ENCODE assay signal across 1 cellular context in genomic region chr3:29281265-29282228, GRCh38.
TF ChIP-seq lines count a peak whose summit lies in the region.

No MANE protein-coding gene starts in this region.

TF ChIP-seq in HEK293, 187 proteins besides CTCF, POLR2A, EP300 and RAD21 (continued from another document):
- TF ChIP-seq ZNF24 (tag by site-specific recombination; IDR thresholded peaks at IDR 0.05) (no peak), ZNF501 (tag by site-specific recombination; IDR thresholded peaks at IDR 0.05) (no peak), ZNF10 (tag by site-specific recombination; IDR thresholded peaks at IDR 0.05) (peak; percentile 78), ZFP69B (tag by site-specific recombination; IDR thresholded peaks at IDR 0.05) (peak; percentile 72), SETDB1 (IDR thresholded peaks at IDR 0.05; ENCODE audit: insufficient read length, low read length) (no peak), ZBTB44 (tag by site-specific recombination; IDR thresholded peaks at IDR 0.05) (no peak), ZXDB (tag by site-specific recombination; IDR thresholded peaks at IDR 0.05) (0 out of 2 replicates have a peak, but pooled peaks have one; percentile 5), ZNF221 (tag by site-specific recombination; IDR thresholded peaks at IDR 0.05; ENCODE audit: borderline replicate concordance) (no peak), ZBTB1 (tag by site-specific recombination; IDR thresholded peaks at IDR 0.05) (no peak), ZBTB10 (tag by site-specific recombination; IDR thresholded peaks at IDR 0.05) (no peak), ZNF692 (tag by site-specific recombination; IDR thresholded peaks at IDR 0.05) (peak; percentile 72)
- TF ChIP-seq, protein P1, sequence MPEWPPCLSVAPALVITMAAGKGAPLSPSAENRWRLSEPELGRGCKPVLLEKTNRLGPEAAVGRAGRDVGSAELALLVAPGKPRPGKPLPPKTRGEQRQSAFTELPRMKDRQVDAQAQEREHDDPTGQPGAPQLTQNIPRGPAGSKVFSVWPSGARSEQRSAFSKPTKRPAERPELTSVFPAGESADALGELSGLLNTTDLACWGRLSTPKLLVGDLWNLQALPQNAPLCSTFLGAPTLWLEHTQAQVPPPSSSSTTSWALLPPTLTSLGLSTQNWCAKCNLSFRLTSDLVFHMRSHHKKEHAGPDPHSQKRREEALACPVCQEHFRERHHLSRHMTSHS (tag by site-specific recombination; IDR thresholded peaks at IDR 0.05) = no peak
